ENCODE assay signal across 26 cellular contexts in genomic region chr18:10842821-10843220, GRCh38.
"Had no signal": no experiment of that assay in that cellular context is flagged by ENCODE, and none has a peak within 500 bp of the region (broad histone marks: within the 10 kb centered on the region; RNA-seq: fewer than 3 reads in every experiment).

No MANE protein-coding gene starts in this region.

- DNase-seq: activated CD4-positive, alpha-beta T cell treated with anti-CD3 and anti-CD28 coated beads for 1 hour; activated CD4-positive, alpha-beta T cell treated with anti-CD3 and anti-CD28 coated beads, Interleukin-2, amount 10 ng/mL, durations not matched to agents 24 days and 14 days; activated CD4-positive, alpha-beta T cell treated with anti-CD3 and anti-CD28 coated beads, Interleukin-2, amount 50 U/mL, for 48 hours; activated CD8-positive, alpha-beta memory T cell treated with anti-CD3 and anti-CD28 coated beads, Interleukin-2, amount 10 ng/mL, durations not matched to agents 7 days and 5 days; activated effector memory CD4-positive, alpha-beta T cell treated with Interleukin-2 at 50 U/mL for 16 hours; activated naive CD4-positive, alpha-beta T cell; activated T-cell treated with anti-CD3 and anti-CD28 coated beads, Interleukin-2, amount 50 U/mL, for 24 hours; amygdala; Kasumi-1; KBM-7; NCI-H1105 treated with DMSO at 0.1 percent for 48 hours; NCI-H1436 treated with DMSO at 0.1 percent for 48 hours; NCI-H187; NCI-H2081; NCI-H446 treated with DMSO at 0.1 percent for 48 hours; NCI-H526; NCI-H774; Peyer's patch; SHP77 treated with DMSO at 0.1 percent for 48 hours; T-helper 17 cell; T-helper 9 cell had no signal

- H3K27me3 Mint-ChIP-seq: activated CD4-positive, alpha-beta T cell treated with anti-CD3 and anti-CD28 coated beads, Interleukin-2, amount 10 ng/mL, durations not matched to agents 24 days and 14 days; activated naive CD4-positive, alpha-beta T cell treated with anti-CD3 and anti-CD28 coated beads, Interleukin-2, amount 50 U/mL, for 24 hours had no signal

- H3K9me3 Mint-ChIP-seq: activated CD4-positive, alpha-beta T cell treated with anti-CD3 and anti-CD28 coated beads, Interleukin-2, amount 10 ng/mL, durations not matched to agents 24 days and 14 days; activated naive CD4-positive, alpha-beta T cell treated with anti-CD3 and anti-CD28 coated beads, Interleukin-2, amount 50 U/mL, for 24 hours; activated T-cell treated with anti-CD3 and anti-CD28 coated beads, Interleukin-2, amount 50 U/mL, for 24 hours; activated T-helper 1 cell treated with anti-CD3 and anti-CD28 coated beads, Interleukin-12 subunit alpha, Interleukin-12 subunit beta, Interleukin-2, Interleukin-4 antibody, amounts not matched to agents 30 ng/mL and 10 ng/mL and 1 ng/mL, durations not matched to agents 14 hours and 24 hours and 36 hours had no signal

- H3K4me1 Mint-ChIP-seq: activated CD4-positive, alpha-beta T cell treated with anti-CD3 and anti-CD28 coated beads, Interleukin-2, amount 10 ng/mL, durations not matched to agents 24 days and 14 days; activated CD8-positive, alpha-beta memory T cell treated with anti-CD3 and anti-CD28 coated beads, Interleukin-2, amount 10 ng/mL, durations not matched to agents 7 days and 5 days; activated naive CD4-positive, alpha-beta T cell treated with anti-CD3 and anti-CD28 coated beads, Interleukin-2, amount 50 U/mL, for 24 hours; brain; T-helper 17 cell had no signal

- H3K36me3 Mint-ChIP-seq: activated CD8-positive, alpha-beta memory T cell treated with anti-CD3 and anti-CD28 coated beads, Interleukin-2, amount 10 ng/mL, durations not matched to agents 7 days and 5 days; activated naive CD4-positive, alpha-beta T cell treated with anti-CD3 and anti-CD28 coated beads, Interleukin-2, amount 50 U/mL, for 24 hours; brain had no signal

- H3K27ac Mint-ChIP-seq: activated CD4-positive, alpha-beta T cell treated with anti-CD3 and anti-CD28 coated beads, Interleukin-2, amount 10 ng/mL, durations not matched to agents 24 days and 14 days; activated CD8-positive, alpha-beta memory T cell treated with anti-CD3 and anti-CD28 coated beads, Interleukin-2, amount 10 ng/mL, durations not matched to agents 7 days and 5 days; activated naive CD4-positive, alpha-beta T cell treated with anti-CD3 and anti-CD28 coated beads, Interleukin-2, amount 50 U/mL, for 24 hours; activated T-cell treated with anti-CD3 and anti-CD28 coated beads, Interleukin-2, amount 50 U/mL, for 24 hours; activated T-helper 1 cell treated with anti-CD3 and anti-CD28 coated beads, Interleukin-12 subunit alpha, Interleukin-12 subunit beta, Interleukin-2, Interleukin-4 antibody, amounts not matched to agents 30 ng/mL and 10 ng/mL and 1 ng/mL, durations not matched to agents 14 hours and 24 hours and 36 hours; T-helper 17 cell had no signal

- ATAC-seq: activated CD8-positive, alpha-beta memory T cell treated with anti-CD3 and anti-CD28 coated beads, Interleukin-2, amount 10 ng/mL, durations not matched to agents 7 days and 5 days; T-helper 17 cell; WTC11 had no signal

- H3K4me3 Mint-ChIP-seq: activated CD4-positive, alpha-beta T cell treated with anti-CD3 and anti-CD28 coated beads, Interleukin-2, amount 10 ng/mL, durations not matched to agents 24 days and 14 days; activated CD8-positive, alpha-beta memory T cell treated with anti-CD3 and anti-CD28 coated beads, Interleukin-2, amount 10 ng/mL, durations not matched to agents 7 days and 5 days; activated naive CD4-positive, alpha-beta T cell treated with anti-CD3 and anti-CD28 coated beads, Interleukin-2, amount 50 U/mL, for 24 hours; activated T-cell treated with anti-CD3 and anti-CD28 coated beads, Interleukin-2, amount 50 U/mL, for 24 hours; activated T-helper 1 cell treated with anti-CD3 and anti-CD28 coated beads, Interleukin-12 subunit alpha, Interleukin-12 subunit beta, Interleukin-2, Interleukin-4 antibody, amounts not matched to agents 30 ng/mL and 10 ng/mL and 1 ng/mL, durations not matched to agents 14 hours and 24 hours and 36 hours; brain; T-helper 17 cell; WTC11 had no signal

- FAIRE-seq: astrocyte had no signal
